ENCODE assay signal across 8 cellular contexts in the genomic region with DNA sequence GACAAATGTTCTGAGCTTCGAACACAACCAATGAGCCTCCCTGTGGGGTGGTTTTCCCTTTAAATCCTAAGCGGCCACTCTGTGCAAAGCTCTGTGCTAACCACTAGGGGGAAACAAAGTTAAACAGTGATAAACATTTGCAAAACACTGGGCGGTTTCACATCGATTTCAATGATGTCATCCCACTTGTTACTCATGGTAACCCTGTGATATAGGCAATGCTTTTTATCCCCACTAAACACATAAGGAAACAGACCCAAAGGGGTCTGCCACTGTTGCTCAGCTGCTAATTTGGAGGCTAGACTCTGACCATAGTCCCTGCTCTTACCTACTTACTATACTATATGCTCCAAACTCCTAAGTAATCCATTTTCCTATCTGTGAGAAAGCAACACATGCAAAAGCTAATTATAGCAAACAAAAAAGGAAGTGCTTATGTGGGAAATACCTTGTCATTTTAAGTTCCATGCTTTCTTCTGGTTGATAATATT. TPM values are rescaled to one million over a fixed set of nuclear protein-coding genes. Genes with fewer than 3 reads are reported as not detected.
DNase-seq lines count a peak whose midpoint lies in the region; ATAC-seq and TF ChIP-seq lines count a peak whose summit lies in the region.

No MANE protein-coding gene starts in this region.

- DNase-seq in GM10248 (ENCODE audit: extremely low spot score) (peak; percentile 80), GM23338 (ENCODE audit: low spot score) (peak; percentile 95), Right ventricle myocardium inferior (ENCODE audit: missing footprints) (no peak), psoas muscle (no peak), NCI-H187 treated with DMSO at 0.1 percent for 48 hours (lab: John Stamatoyannopoulos, UW) (no peak)
- DNase-seq in Jurkat, Clone E6-1 (ENCODE audit: low read depth, low spot score), result peak; percentile 93
- DNase-seq in activated T-helper 9 cell treated with anti-CD3 and anti-CD28 coated beads, Interleukin-2, amount 50 U/mL, for 16 hours (ENCODE audit: low read depth), result peak; percentile 4

- H3K27me3 ChIP-seq in GM23338 (ENCODE audit: insufficient read depth) (no peaks in the 10 kb centered on the region), OCI-LY3 (ENCODE audit: low read depth, low read length) (peaks cover 62% of the 10 kb centered on the region), psoas muscle (ENCODE audit: insufficient read depth in 3 of 3, low read length in 2 of 3) (no peaks in the 10 kb centered on the region)

- H3K27ac Mint-ChIP-seq in GM23338, result peak overlapping the region; percentile 27; the same call in 1 of the 2 replicates

- ATAC-seq in GM23338, result peak; percentile 94
- peak; percentile 65 for ATAC-seq in Right ventricle myocardium inferior
- peak; percentile 73 to 84 (median 79) for ATAC-seq in psoas muscle

- no peaks in the 10 kb centered on the region for H3K9me3 Mint-ChIP-seq in GM23338

- peaks cover 2% of the 10 kb centered on the region for H3K27me3 Mint-ChIP-seq in GM23338 (ENCODE audit: insufficient read depth, low read depth, poor library complexity)

- no peak overlapping the region; the same call in 1 of the 2 replicates for H3K27ac ChIP-seq in GM23338 (ENCODE audit: low read depth)
- 0 out of 2 replicates have a peak overlapping the region, but pooled peaks have one; percentile 18 for H3K27ac ChIP-seq in OCI-LY3 (ENCODE audit: low read length)
- H3K27ac ChIP-seq in psoas muscle, result peak overlapping the region; percentile 18

- H3K4me3 Mint-ChIP-seq in GM23338, result no peak overlapping the region

- H3K9me3 ChIP-seq in OCI-LY3 (ENCODE audit: insufficient read depth, low read length), result no peaks in the 10 kb centered on the region
- H3K9me3 ChIP-seq in psoas muscle, result no peaks in the 10 kb centered on the region

- intact Hi-C loops in Right ventricle myocardium inferior (cut with DNase I) (no loop called here), psoas muscle (cut with DNase I) (loop anchor here (2.0 to 5.0 kb wide), 3 partner anchors 28 to 80 kb away; no protein-coding TSS in a partner anchor)

- no peak overlapping the region for H3K4me2 ChIP-seq in GM23338
- H3K4me2 ChIP-seq in OCI-LY3 (ENCODE audit: low read length), result peak overlapping the region; percentile 69

- H3K4me3 ChIP-seq in GM23338 (no peak overlapping the region), OCI-LY3 (ENCODE audit: low read length) (peak overlapping the region; percentile 27; the same call in 1 of the 2 replicates), psoas muscle (no peak overlapping the region)
- no peak overlapping the region; the same call in 1 of the 2 replicates for H3K4me3 ChIP-seq in Jurkat, Clone E6-1 (ENCODE audit: low read length)

- peaks cover 7% of the 10 kb centered on the region for H3K4me1 Mint-ChIP-seq in GM23338

- no peaks in the 10 kb centered on the region for H3K36me3 Mint-ChIP-seq in GM23338 (ENCODE audit: low read depth)

- CTCF ChIA-PET in GM10248 (lab: Yijun Ruan, JAX), result interaction anchor here (0.7 to 6.5 kb wide), 31 partner anchors 9 to 991 kb away, joined by 3 to 84 read pairs (median 6); no protein-coding TSS in a partner anchor

- POLR2A ChIA-PET in GM10248 (lab: Yijun Ruan, JAX), result no interaction called here

- H3F3A ChIP-seq in GM23338 (replicated peaks; ENCODE audit: low read depth), result no peaks in the 10 kb centered on the region

- H3K9me2 ChIP-seq in GM23338 (ENCODE audit: insufficient read depth), result no peaks in the 10 kb centered on the region

- H3K36me3 ChIP-seq in GM23338 (ENCODE audit: insufficient read depth) (no peaks in the 10 kb centered on the region), OCI-LY3 (replicated peaks; ENCODE audit: low read depth, low read length) (no peaks in the 10 kb centered on the region), psoas muscle (ENCODE audit: insufficient read depth in 1 of 2, low read depth in 1 of 2) (peaks cover 0 to 11% of the 10 kb centered on the region in 2 donors)

- H3K79me2 ChIP-seq in GM23338 (replicated peaks; ENCODE audit: insufficient read depth), result no peaks in the 10 kb centered on the region
- H3K79me2 ChIP-seq in OCI-LY3 (ENCODE audit: low read length), result no peaks in the 10 kb centered on the region

- 4 to 9% (median 4%) methylated on average over 4 of the region's 4 CpGs for WGBS in psoas muscle, 3 donors

- no peak overlapping the region for H3K9ac ChIP-seq in OCI-LY3 (ENCODE audit: low read length)

- H3K4me1 ChIP-seq in GM23338 (ENCODE audit: insufficient read depth) (no peaks in the 10 kb centered on the region), OCI-LY3 (ENCODE audit: low read length) (peaks cover 27% of the 10 kb centered on the region), psoas muscle (peaks cover 22% of the 10 kb centered on the region)

- H2AFZ ChIP-seq in GM23338 (no peak overlapping the region), OCI-LY3 (ENCODE audit: low read depth, low read length) (no peak overlapping the region)

- peak; percentile 79 for TF ChIP-seq CTCF in GM10248 (IDR thresholded peaks at IDR 0.05; ENCODE audit: control extremely low read depth, extremely low read depth, low read depth, missing control alignments)
- peak; percentile 78 to 89 for TF ChIP-seq CTCF in GM23338 (conservative IDR thresholded peaks at IDR 0.05; ENCODE audit: low read depth in 2 of 2)
- TF ChIP-seq CTCF in OCI-LY3 (IDR thresholded peaks at IDR 0.05; ENCODE audit: low read depth, low read length), result peak; percentile 66
- peak; percentile 78 for TF ChIP-seq CTCF in psoas muscle (IDR thresholded peaks at IDR 0.05)

- H4K20me1 ChIP-seq in GM23338 (replicated peaks; ENCODE audit: insufficient read depth) (no peaks in the 10 kb centered on the region), OCI-LY3 (ENCODE audit: insufficient read depth, low read length) (no peaks in the 10 kb centered on the region)

TF ChIP-seq in GM23338, 12 proteins besides CTCF, POLR2A, EP300 and RAD21:
- TF ChIP-seq EZH2 (IDR thresholded peaks at IDR 0.05; ENCODE audit: low read depth, unreplicated experiment) (no peak), NANOG (IDR thresholded peaks at IDR 0.05; ENCODE audit: borderline replicate concordance) (0 out of 2 replicates have a peak, but pooled peaks have one; percentile 5), EZH2phosphoT487 (IDR thresholded peaks at IDR 0.05; ENCODE audit: unreplicated experiment) (no peak)

RNA-seq across cellular contexts. Expression of a gene that starts 57.3 kb away (rescaled TPM):
- 2.6 and 2.8 TPM in 2 replicates for total RNA-seq in GM23338 (2014; rRNA removed; shearing (Covaris generic))
- polyA plus RNA-seq in GM23338 (2016; fragmentation: Nextera tagmentation; extraction: Ambion mirVana) (1.0 and 1.4 TPM in 2 replicates), psoas muscle (100 to 1,000 TPM in 1 of 3 donors, 10 to 100 TPM in 2; 14.2 to 130 (median 72.4) TPM)
- 6.0 TPM for polyA plus RNA-seq in Jurkat, Clone E6-1 (2012; ENCODE audit: insufficient read depth, insufficient read length)
- total RNA-seq in Right ventricle myocardium inferior (46.7 TPM), psoas muscle (10 to 100 TPM in 3 of 4 donors, 1 to 10 TPM in 1; 8.8 to 80.2 (median 43.4) TPM)

Comparison
In these comparisons a context has a peak if more than half of its experiments do, and no peak if none do; other contexts are left out.
1. DNase-seq: peak in GM10248 (single experiment), GM23338 (single experiment), Jurkat, Clone E6-1 (single experiment) and activated T-helper 9 cell treated with anti-CD3 and anti-CD28 coated beads, Interleukin-2, amount 50 U/mL, for 16 hours (single experiment); none in Right ventricle myocardium inferior (single experiment), psoas muscle (0 of 2) and NCI-H187 treated with DMSO at 0.1 percent for 48 hours (single experiment).
2. Peak in every context shown above with its lines, with median percentiles within 50 percentile points of each other: CTCF ChIP-seq and ATAC-seq.